In the genomic region with DNA sequence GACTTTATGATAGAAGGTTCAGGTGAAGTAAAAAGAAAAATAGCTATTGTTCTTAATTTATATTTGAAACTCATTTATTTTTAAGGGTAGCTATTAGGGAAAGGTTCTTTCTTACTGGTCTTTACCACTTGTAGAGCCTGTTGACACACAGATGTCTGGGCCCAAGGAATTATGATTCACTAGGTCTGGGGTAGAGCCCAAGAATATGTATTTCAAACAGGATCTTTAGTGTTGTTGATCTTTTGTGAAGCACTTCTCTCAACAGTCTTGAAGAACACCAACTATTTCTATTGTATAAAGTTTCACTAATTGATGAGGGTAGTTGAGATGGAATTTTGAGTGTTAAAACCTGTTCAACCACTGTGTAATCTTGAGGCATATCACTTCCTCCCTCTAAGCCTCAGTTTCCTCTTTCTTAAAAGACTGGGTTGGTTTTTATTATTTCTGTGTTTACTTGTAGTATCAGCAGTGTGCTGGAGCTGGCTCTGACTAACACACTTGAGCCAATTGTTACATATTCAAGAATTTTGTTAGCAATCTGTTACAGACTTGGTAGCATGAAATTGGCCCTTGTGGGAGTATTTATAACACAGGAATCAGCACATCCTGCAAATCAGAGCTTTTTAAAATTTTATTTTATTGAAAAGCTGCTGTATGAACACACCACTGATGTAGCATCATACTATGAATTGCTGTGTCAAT, we compare ENCODE assay signal across 17 cellular contexts.
"Had no signal": no experiment of that assay in that cellular context is flagged by ENCODE, and none has a peak within 500 bp of the region (broad histone marks: within the 10 kb centered on the region; RNA-seq: fewer than 3 reads in every experiment).

No MANE protein-coding gene starts in this region.

- ATAC-seq: activated naive CD8-positive, alpha-beta T cell treated with anti-CD3 and anti-CD28 coated beads, Interleukin-2, amount 50 U/mL, for 24 hours; left colon had no signal

- H3K9me3 Mint-ChIP-seq: activated naive CD8-positive, alpha-beta T cell treated with anti-CD3 and anti-CD28 coated beads, Interleukin-2, amount 50 U/mL, for 24 hours; nephron; stimulated activated naive CD8-positive, alpha-beta T cell treated with anti-CD3 and anti-CD28 coated beads, Interleukin-15, Interleukin-2, amounts not matched to agents 100 ng/mL and 50 ng/mL, for 24 hours had no signal

- H3K27me3 Mint-ChIP-seq: memory B cell; stimulated activated naive CD8-positive, alpha-beta T cell treated with anti-CD3 and anti-CD28 coated beads, Interleukin-15, Interleukin-2, amounts not matched to agents 100 ng/mL and 50 ng/mL, for 24 hours had no signal

- H3K27ac Mint-ChIP-seq: activated naive CD8-positive, alpha-beta T cell treated with anti-CD3 and anti-CD28 coated beads, Interleukin-2, amount 50 U/mL, for 24 hours; immature natural killer cell; memory B cell; nephron; stimulated activated naive CD8-positive, alpha-beta T cell treated with anti-CD3 and anti-CD28 coated beads, Interleukin-15, Interleukin-2, amounts not matched to agents 100 ng/mL and 50 ng/mL, for 24 hours had no signal

- H3K27me3 ChIP-seq: sigmoid colon, testis, uterus had no signal

- DNase-seq: activated CD4-positive, alpha-beta T cell treated with anti-CD3 and anti-CD28 coated beads for 4 hours; activated naive CD4-positive, alpha-beta T cell treated with Interleukin-2 at 50 U/mL for 16 hours; activated naive CD8-positive, alpha-beta T cell treated with anti-CD3 and anti-CD28 coated beads, Interleukin-2, amount 50 U/mL, for 24 hours; caudate nucleus; cortex of kidney; effector CD8-positive, alpha-beta T cell; immature natural killer cell; left colon; occipital lobe; sigmoid colon; stimulated activated CD4-positive, alpha-beta T cell treated with anti-CD3 and anti-CD28 coated beads, Interleukin-2, amount 100 ng/mL, for 48 hours; T-helper 1 cell; testis; uterus had no signal

- H3K36me3 Mint-ChIP-seq: immature natural killer cell, memory B cell had no signal

- H3K4me3 ChIP-seq: sigmoid colon, testis, uterus had no signal

- H3K27ac ChIP-seq: sigmoid colon, testis, uterus had no signal

- H3K9me3 ChIP-seq: sigmoid colon, testis, uterus had no signal

- H3K4me1 ChIP-seq: testis, uterus had no signal

- H3K4me3 Mint-ChIP-seq: activated naive CD8-positive, alpha-beta T cell treated with anti-CD3 and anti-CD28 coated beads, Interleukin-2, amount 50 U/mL, for 24 hours; immature natural killer cell; memory B cell; nephron; stimulated activated naive CD8-positive, alpha-beta T cell treated with anti-CD3 and anti-CD28 coated beads, Interleukin-15, Interleukin-2, amounts not matched to agents 100 ng/mL and 50 ng/mL, for 24 hours had no signal

- H3K36me3 ChIP-seq: uterus had no signal

- H3K4me1 Mint-ChIP-seq: immature natural killer cell, memory B cell had no signal
